ENCODE assay signal across 8 cellular contexts in the genomic region with DNA sequence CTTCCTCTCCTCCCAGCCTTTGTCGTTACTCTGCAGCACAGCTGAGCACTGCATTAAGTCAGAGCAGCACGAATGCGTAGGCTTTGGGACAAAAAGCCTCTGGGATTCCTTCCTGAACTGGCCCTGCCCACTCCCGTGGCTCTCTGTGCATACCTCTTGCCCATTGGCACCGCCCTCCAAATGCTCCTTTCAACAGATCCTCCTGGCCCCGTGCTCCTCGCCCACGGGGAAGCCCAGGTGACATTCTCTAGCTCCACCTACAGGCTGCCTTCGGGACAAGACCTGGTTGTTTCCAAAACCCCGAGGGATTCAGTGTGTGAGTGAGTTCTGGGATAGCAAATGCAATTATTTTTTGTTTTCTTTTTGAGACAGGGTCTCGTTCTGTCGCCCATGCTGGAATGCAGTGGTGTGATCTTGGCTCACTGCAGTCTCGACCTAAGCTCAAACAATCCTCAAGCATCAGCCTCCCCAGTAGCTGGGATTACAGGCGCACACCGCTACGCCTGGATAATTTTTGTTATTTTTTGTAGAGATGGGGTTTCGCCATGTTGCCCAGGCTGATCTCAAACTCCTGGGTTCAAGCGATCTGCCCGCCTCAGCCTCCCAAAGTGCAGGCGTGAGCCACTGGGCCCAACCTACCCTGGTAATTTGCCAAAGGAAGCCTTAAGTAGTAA. TPM values are rescaled to one million over a fixed set of nuclear protein-coding genes. Genes with fewer than 3 reads are reported as not detected.
DNase-seq lines count a peak whose midpoint lies in the region; ATAC-seq lines count a peak whose summit lies in the region.

No MANE protein-coding gene starts in this region.

- no peak overlapping the region for H3K27ac Mint-ChIP-seq in activated T-cell treated with anti-CD3 and anti-CD28 coated beads, Interleukin-2, amount 50 U/mL, for 72 hours
- peak overlapping the region; percentile 44 to 94 (median 88) for H3K27ac Mint-ChIP-seq in naive thymus-derived CD8-positive, alpha-beta T cell
- H3K27ac Mint-ChIP-seq in stimulated activated memory B cell treated with anti-CD40 and anti-IgM and Interleukin-4, amounts not matched to agents 10 μg/mL and 1 μg/mL and 100 μg/mL, for 72 hours = no peak overlapping the region

- ATAC-seq in activated T-cell treated with anti-CD3 and anti-CD28 coated beads, Interleukin-2, amount 50 U/mL, for 72 hours (replicated peaks in 1 of 2) = peak; percentile 84 to 89
- peak; percentile 77 to 80 for ATAC-seq in naive thymus-derived CD8-positive, alpha-beta T cell
- ATAC-seq in stimulated activated memory B cell treated with anti-CD40 and anti-IgM and Interleukin-4, amounts not matched to agents 10 μg/mL and 1 μg/mL and 100 μg/mL, for 72 hours = peak; percentile 74
- no peak for ATAC-seq in HG03196 (IDR thresholded peaks at IDR 0.05; ENCODE audit: unreplicated experiment)

- peaks cover 2% of the 10 kb centered on the region in 2 donors for H3K36me3 Mint-ChIP-seq in activated T-cell treated with anti-CD3 and anti-CD28 coated beads, Interleukin-2, amount 50 U/mL, for 72 hours (ENCODE audit: insufficient read depth in 2 of 2)
- H3K36me3 Mint-ChIP-seq in naive thymus-derived CD8-positive, alpha-beta T cell = peaks cover 0 to 39% (median 4%) of the 10 kb centered on the region in 3 donors
- H3K36me3 Mint-ChIP-seq in stimulated activated memory B cell treated with anti-CD40 and anti-IgM and Interleukin-4, amounts not matched to agents 10 μg/mL and 1 μg/mL and 100 μg/mL, for 72 hours = peaks cover 35% of the 10 kb centered on the region

- H3K4me3 Mint-ChIP-seq in activated T-cell treated with anti-CD3 and anti-CD28 coated beads, Interleukin-2, amount 50 U/mL, for 72 hours = peak overlapping the region; percentile 49 to 52
- H3K4me3 Mint-ChIP-seq in naive thymus-derived CD8-positive, alpha-beta T cell = peak overlapping the region; percentile 60 to 85 (median 79)
- no peak overlapping the region for H3K4me3 Mint-ChIP-seq in stimulated activated memory B cell treated with anti-CD40 and anti-IgM and Interleukin-4, amounts not matched to agents 10 μg/mL and 1 μg/mL and 100 μg/mL, for 72 hours

- no peaks in the 10 kb centered on the region for H3K9me3 Mint-ChIP-seq in activated T-cell treated with anti-CD3 and anti-CD28 coated beads, Interleukin-2, amount 50 U/mL, for 72 hours
- H3K9me3 Mint-ChIP-seq in naive thymus-derived CD8-positive, alpha-beta T cell = no peaks in the 10 kb centered on the region
- no peaks in the 10 kb centered on the region for H3K9me3 Mint-ChIP-seq in stimulated activated memory B cell treated with anti-CD40 and anti-IgM and Interleukin-4, amounts not matched to agents 10 μg/mL and 1 μg/mL and 100 μg/mL, for 72 hours

- peak; percentile 98 for DNase-seq in DMS79 treated with DMSO at 0.1 percent for 48 hours (lab: John Stamatoyannopoulos, UW)
- peak; percentile 86 for DNase-seq in HuH-7 (ENCODE audit: low spot score)
- DNase-seq in OCI-M1 (lab: John Stamatoyannopoulos, UW) = peak; percentile 49
- DNase-seq in activated T-cell treated with anti-CD3 and anti-CD28 coated beads, Interleukin-2, amount 50 U/mL, for 72 hours = peak; percentile 78
- peak; percentile 54 for DNase-seq in fibroblast of gingiva (ENCODE audit: low read depth)
- DNase-seq in naive thymus-derived CD8-positive, alpha-beta T cell = peak; percentile 59 to 85 (median 72)

- no peaks in the 10 kb centered on the region for H3K27me3 Mint-ChIP-seq in activated T-cell treated with anti-CD3 and anti-CD28 coated beads, Interleukin-2, amount 50 U/mL, for 72 hours (ENCODE audit: low read depth)
- H3K27me3 Mint-ChIP-seq in naive thymus-derived CD8-positive, alpha-beta T cell = no peaks in the 10 kb centered on the region
- no peaks in the 10 kb centered on the region for H3K27me3 Mint-ChIP-seq in stimulated activated memory B cell treated with anti-CD40 and anti-IgM and Interleukin-4, amounts not matched to agents 10 μg/mL and 1 μg/mL and 100 μg/mL, for 72 hours

- H3K4me1 Mint-ChIP-seq in activated T-cell treated with anti-CD3 and anti-CD28 coated beads, Interleukin-2, amount 50 U/mL, for 72 hours (ENCODE audit: low read depth) = peaks cover 27% of the 10 kb centered on the region
- H3K4me1 Mint-ChIP-seq in naive thymus-derived CD8-positive, alpha-beta T cell = peaks cover 6 to 31% (median 30%) of the 10 kb centered on the region in 4 donors
- peaks cover 6% of the 10 kb centered on the region for H3K4me1 Mint-ChIP-seq in stimulated activated memory B cell treated with anti-CD40 and anti-IgM and Interleukin-4, amounts not matched to agents 10 μg/mL and 1 μg/mL and 100 μg/mL, for 72 hours

- POLR2A ChIA-PET in naive thymus-derived CD8-positive, alpha-beta T cell (lab: Charles Lee) = interaction anchor here (1.0 to 1.2 kb wide), 3 partner anchors 9 to 102 kb away, joined by 3 to 6 read pairs (median 5); no protein-coding TSS in a partner anchor

RNA-seq across cellular contexts. Expression of a gene that starts 17.9 kb away (rescaled TPM):
- 1 to 10 TPM; 1.6 to 4.6 TPM for total RNA-seq in activated T-cell treated with anti-CD3 and anti-CD28 coated beads, Interleukin-2, amount 50 U/mL, for 72 hours
- total RNA-seq in naive thymus-derived CD8-positive, alpha-beta T cell = 1 to 10 TPM in 1 of 2 experiments, under 1 TPM in 1; 0.22 to 1.1 TPM
- polyA plus RNA-seq in naive thymus-derived CD8-positive, alpha-beta T cell = under 1 TPM; 0.57 to 0.77 (median 0.74) TPM

RNA-seq across cellular contexts. Expression of a gene that starts 31.9 kb away (rescaled TPM):
- not detected for total RNA-seq in activated T-cell treated with anti-CD3 and anti-CD28 coated beads, Interleukin-2, amount 50 U/mL, for 72 hours
- total RNA-seq in naive thymus-derived CD8-positive, alpha-beta T cell = not detected
- not detected for polyA plus RNA-seq in naive thymus-derived CD8-positive, alpha-beta T cell

Comparison
In these comparisons a context has a peak if more than half of its experiments do, and no peak if none do; other contexts are left out.
1. H3K27ac Mint-ChIP-seq: peak in naive thymus-derived CD8-positive, alpha-beta T cell (10 of 10); none in activated T-cell treated with anti-CD3 and anti-CD28 coated beads, Interleukin-2, amount 50 U/mL, for 72 hours (single experiment) and stimulated activated memory B cell treated with anti-CD40 and anti-IgM and Interleukin-4, amounts not matched to agents 10 μg/mL and 1 μg/mL and 100 μg/mL, for 72 hours (single experiment).
2. Peak in every context shown above with its lines, with median percentiles within 50 percentile points of each other: DNase-seq.